In genomic region chr22:21974058-21974649, GRCh38 we compare ENCODE assay signal across 23 cellular contexts.
"Had no signal": no experiment of that assay in that cellular context is flagged by ENCODE, and none has a peak within 500 bp of the region (broad histone marks: within the 10 kb centered on the region; RNA-seq: fewer than 3 reads in every experiment).

No MANE protein-coding gene starts in this region.

- H3K9me3 ChIP-seq: MG63, SJSA1 had no signal

- ATAC-seq: Panc1, PC-3, Right ventricle myocardium inferior had no signal

- DNase-seq: KBM-7, MG63, NCI-H1092 treated with DMSO at 0.1 percent for 48 hours, NCI-H1436, NCI-H187, NCI-H2029, NCI-H2081 treated with DMSO at 0.1 percent for 48 hours, NCI-H2171, NCI-H226, NCI-H446, NCI-H510A, NCI-H524 treated with DMSO at 0.1 percent for 48 hours, NCI-H69, NCI-H774, PC-3, SHP77 treated with DMSO at 0.1 percent for 48 hours had no signal

- H3K9me3 Mint-ChIP-seq: IgD-negative memory B cell had no signal

- H3K27me3 Mint-ChIP-seq: IgD-negative memory B cell had no signal

- H3K4me3 Mint-ChIP-seq: IgD-negative memory B cell had no signal

- H3K4me3 ChIP-seq: MG63, SJSA1, SK-N-MC had no signal

- H3K27me3 ChIP-seq: MG63, SJSA1 had no signal

- H3K4me1 ChIP-seq: SJSA1 had no signal

- H3K27ac ChIP-seq: HL-60, SJSA1, SK-N-MC had no signal

- FAIRE-seq: HTR-8/SVneo had no signal
